ENCODE assay signal across 2 cellular contexts in genomic region chrX:132367314-132367713, GRCh38.
TF ChIP-seq lines count a peak whose summit lies in the region.

No MANE protein-coding gene starts in this region.

TF ChIP-seq in HepG2, 621 proteins besides CTCF, POLR2A, EP300 and RAD21 (continued from another document):
- TF ChIP-seq HOXA7 (CRISPR knock-in tag; IDR thresholded peaks at IDR 0.05) (no peak), YY1 (IDR thresholded peaks at IDR 0.05; ENCODE audit: insufficient read depth, insufficient replicate concordance, low read depth, low read length) (no peak), ZNF713 (CRISPR knock-in tag; IDR thresholded peaks at IDR 0.05) (no peak), PITX1 (CRISPR knock-in tag; IDR thresholded peaks at IDR 0.05) (no peak)
- TF ChIP-seq, protein P1, sequence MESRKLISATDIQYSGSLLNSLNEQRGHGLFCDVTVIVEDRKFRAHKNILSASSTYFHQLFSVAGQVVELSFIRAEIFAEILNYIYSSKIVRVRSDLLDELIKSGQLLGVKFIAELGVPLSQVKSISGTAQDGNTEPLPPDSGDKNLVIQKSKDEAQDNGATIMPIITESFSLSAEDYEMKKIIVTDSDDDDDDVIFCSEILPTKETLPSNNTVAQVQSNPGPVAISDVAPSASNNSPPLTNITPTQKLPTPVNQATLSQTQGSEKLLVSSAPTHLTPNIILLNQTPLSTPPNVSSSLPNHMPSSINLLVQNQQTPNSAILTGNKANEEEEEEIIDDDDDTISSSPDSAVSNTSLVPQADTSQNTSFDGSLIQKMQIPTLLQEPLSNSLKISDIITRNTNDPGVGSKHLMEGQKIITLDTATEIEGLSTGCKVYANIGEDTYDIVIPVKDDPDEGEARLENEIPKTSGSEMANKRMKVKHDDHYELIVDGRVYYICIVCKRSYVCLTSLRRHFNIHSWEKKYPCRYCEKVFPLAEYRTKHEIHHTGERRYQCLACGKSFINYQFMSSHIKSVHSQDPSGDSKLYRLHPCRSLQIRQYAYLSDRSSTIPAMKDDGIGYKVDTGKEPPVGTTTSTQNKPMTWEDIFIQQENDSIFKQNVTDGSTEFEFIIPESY (CRISPR knock-in tag; IDR thresholded peaks at IDR 0.05): no peak
- TF ChIP-seq, protein P2, sequence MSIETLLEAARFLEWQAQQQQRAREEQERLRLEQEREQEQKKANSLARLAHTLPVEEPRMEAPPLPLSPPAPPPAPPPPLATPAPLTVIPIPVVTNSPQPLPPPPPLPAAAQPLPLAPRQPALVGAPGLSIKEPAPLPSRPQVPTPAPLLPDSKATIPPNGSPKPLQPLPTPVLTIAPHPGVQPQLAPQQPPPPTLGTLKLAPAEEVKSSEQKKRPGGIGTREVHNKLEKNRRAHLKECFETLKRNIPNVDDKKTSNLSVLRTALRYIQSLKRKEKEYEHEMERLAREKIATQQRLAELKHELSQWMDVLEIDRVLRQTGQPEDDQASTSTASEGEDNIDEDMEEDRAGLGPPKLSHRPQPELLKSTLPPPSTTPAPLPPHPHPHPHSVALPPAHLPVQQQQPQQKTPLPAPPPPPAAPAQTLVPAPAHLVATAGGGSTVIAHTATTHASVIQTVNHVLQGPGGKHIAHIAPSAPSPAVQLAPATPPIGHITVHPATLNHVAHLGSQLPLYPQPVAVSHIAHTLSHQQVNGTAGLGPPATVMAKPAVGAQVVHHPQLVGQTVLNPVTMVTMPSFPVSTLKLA (IDR thresholded peaks at IDR 0.05): no peak

TF ChIP-seq in WTC11, 78 proteins besides CTCF, POLR2A, EP300 and RAD21 (continued from another document):
- TF ChIP-seq ATF3 (CRISPR knock-in tag; conservative IDR thresholded peaks at IDR 0.05) (no peak), ATF1 (CRISPR knock-in tag; IDR thresholded peaks at IDR 0.05) (no peak), ZNF281 (CRISPR knock-in tag; IDR thresholded peaks at IDR 0.05) (no peak), ARID4B (CRISPR knock-in tag; IDR thresholded peaks at IDR 0.05; ENCODE audit: borderline replicate concordance) (no peak), ZNF396 (CRISPR knock-in tag; IDR thresholded peaks at IDR 0.05; ENCODE audit: borderline replicate concordance) (no peak), ELF4 (CRISPR knock-in tag; IDR thresholded peaks at IDR 0.05; ENCODE audit: low read depth) (no peak), JUN (CRISPR knock-in tag; IDR thresholded peaks at IDR 0.05) (no peak), E2F5 (CRISPR knock-in tag; IDR thresholded peaks at IDR 0.05) (no peak)
- TF ChIP-seq, protein P3, sequence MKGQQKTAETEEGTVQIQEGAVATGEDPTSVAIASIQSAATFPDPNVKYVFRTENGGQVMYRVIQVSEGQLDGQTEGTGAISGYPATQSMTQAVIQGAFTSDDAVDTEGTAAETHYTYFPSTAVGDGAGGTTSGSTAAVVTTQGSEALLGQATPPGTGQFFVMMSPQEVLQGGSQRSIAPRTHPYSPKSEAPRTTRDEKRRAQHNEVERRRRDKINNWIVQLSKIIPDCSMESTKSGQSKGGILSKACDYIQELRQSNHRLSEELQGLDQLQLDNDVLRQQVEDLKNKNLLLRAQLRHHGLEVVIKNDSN (CRISPR knock-in tag; IDR thresholded peaks at IDR 0.05): no peak
- TF ChIP-seq, protein P4, sequence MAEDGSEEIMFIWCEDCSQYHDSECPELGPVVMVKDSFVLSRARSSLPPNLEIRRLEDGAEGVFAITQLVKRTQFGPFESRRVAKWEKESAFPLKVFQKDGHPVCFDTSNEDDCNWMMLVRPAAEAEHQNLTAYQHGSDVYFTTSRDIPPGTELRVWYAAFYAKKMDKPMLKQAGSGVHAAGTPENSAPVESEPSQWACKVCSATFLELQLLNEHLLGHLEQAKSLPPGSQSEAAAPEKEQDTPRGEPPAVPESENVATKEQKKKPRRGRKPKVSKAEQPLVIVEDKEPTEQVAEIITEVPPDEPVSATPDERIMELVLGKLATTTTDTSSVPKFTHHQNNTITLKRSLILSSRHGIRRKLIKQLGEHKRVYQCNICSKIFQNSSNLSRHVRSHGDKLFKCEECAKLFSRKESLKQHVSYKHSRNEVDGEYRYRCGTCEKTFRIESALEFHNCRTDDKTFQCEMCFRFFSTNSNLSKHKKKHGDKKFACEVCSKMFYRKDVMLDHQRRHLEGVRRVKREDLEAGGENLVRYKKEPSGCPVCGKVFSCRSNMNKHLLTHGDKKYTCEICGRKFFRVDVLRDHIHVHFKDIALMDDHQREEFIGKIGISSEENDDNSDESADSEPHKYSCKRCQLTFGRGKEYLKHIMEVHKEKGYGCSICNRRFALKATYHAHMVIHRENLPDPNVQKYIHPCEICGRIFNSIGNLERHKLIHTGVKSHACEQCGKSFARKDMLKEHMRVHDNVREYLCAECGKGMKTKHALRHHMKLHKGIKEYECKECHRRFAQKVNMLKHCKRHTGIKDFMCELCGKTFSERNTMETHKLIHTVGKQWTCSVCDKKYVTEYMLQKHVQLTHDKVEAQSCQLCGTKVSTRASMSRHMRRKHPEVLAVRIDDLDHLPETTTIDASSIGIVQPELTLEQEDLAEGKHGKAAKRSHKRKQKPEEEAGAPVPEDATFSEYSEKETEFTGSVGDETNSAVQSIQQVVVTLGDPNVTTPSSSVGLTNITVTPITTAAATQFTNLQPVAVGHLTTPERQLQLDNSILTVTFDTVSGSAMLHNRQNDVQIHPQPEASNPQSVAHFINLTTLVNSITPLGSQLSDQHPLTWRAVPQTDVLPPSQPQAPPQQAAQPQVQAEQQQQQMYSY (CRISPR knock-in tag; IDR thresholded peaks at IDR 0.05): no peak
TF ChIP-seq in WTC11: peak in this region for 0.
